14 cellular contexts compared by ENCODE assay signal in the genomic region with DNA sequence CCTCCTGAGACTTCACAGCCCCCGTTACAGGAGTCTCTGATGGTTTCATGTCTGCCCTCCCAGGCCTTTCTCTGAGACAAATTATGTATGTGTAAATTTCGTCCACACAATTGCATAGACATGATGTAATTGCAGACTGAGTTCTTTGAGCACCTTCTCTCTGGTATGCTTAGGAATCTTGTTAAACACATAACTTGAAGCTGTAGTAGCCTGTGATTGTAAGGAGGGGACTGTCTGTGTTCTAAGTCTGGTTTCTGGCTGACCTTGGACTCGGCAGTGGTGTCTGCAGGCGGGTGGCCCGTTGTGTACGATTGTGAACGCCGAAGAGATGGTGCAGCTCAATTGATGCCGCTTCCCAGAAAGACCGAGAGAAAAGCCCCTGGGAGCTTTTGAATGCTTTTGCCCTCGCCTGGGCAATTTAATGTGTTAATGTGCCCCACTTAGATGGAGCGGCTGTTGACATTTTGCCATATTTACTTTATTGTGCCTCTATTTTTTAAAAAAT. TPM values are rescaled to one million over a fixed set of nuclear protein-coding genes. Genes with fewer than 3 reads are reported as not detected.
DNase-seq lines count a peak whose midpoint lies in the region; ATAC-seq, FAIRE-seq and TF ChIP-seq lines count a peak whose summit lies in the region.
"Had no signal": no experiment of that assay in that cellular context is flagged by ENCODE, and none has a peak within 500 bp of the region (broad histone marks: within the 10 kb centered on the region; RNA-seq: fewer than 3 reads in every experiment).

No MANE protein-coding gene starts in this region.

- H3K27ac Mint-ChIP-seq in activated T-helper 1 cell treated with anti-CD3 and anti-CD28 coated beads, Interleukin-12 subunit alpha, Interleukin-12 subunit beta, Interleukin-2, Interleukin-4 antibody, amounts not matched to agents 30 ng/mL and 10 ng/mL and 1 ng/mL, durations not matched to agents 14 hours and 24 hours and 36 hours: peak overlapping the region; percentile 19
- peak overlapping the region; percentile 70 to 99 (median 95) for H3K27ac Mint-ChIP-seq in naive thymus-derived CD4-positive, alpha-beta T cell

- H3K27ac ChIP-seq in A549: no peak overlapping the region
- peak overlapping the region in 9 of 11 experiments; percentile 25 to 92 (median 59); a peak in 16 of 22 replicates for H3K27ac ChIP-seq in BLaER1 treated with 17β-estradiol and CSF1 and Interleukin-3, amounts not matched to agents 10 nM and 100 nM
- H3K27ac ChIP-seq in naive thymus-derived CD4-positive, alpha-beta T cell (ENCODE audit: low read depth, low read length): no peak overlapping the region
- H3K27ac ChIP-seq: WERI-Rb-1 had no signal

- no peak overlapping the region for H3K4me3 ChIP-seq in A549
- peak overlapping the region in 9 of 10 experiments; percentile 9 to 85 (median 59); a peak in 16 of 20 replicates for H3K4me3 ChIP-seq in BLaER1 treated with 17β-estradiol and CSF1 and Interleukin-3, amounts not matched to agents 10 nM and 100 nM
- H3K4me3 ChIP-seq in naive thymus-derived CD4-positive, alpha-beta T cell (ENCODE audit: low read length): no peak overlapping the region
- H3K4me3 ChIP-seq: tibial artery had no signal

- H3K36me3 Mint-ChIP-seq in activated T-helper 1 cell treated with anti-CD3 and anti-CD28 coated beads, Interleukin-12 subunit alpha, Interleukin-12 subunit beta, Interleukin-2, Interleukin-4 antibody, amounts not matched to agents 30 ng/mL and 10 ng/mL and 1 ng/mL, durations not matched to agents 14 hours and 24 hours and 36 hours (ENCODE audit: low read depth): peaks cover 15% of the 10 kb centered on the region
- H3K36me3 Mint-ChIP-seq in naive thymus-derived CD4-positive, alpha-beta T cell: peaks cover 0 to 29% (median 21%) of the 10 kb centered on the region in 5 donors

- TF ChIP-seq EP300 in A549 (IDR thresholded peaks at IDR 0.05): no peak

- 83% methylated on average over 12 of the region's 12 CpGs for WGBS in A549 (ENCODE audit: missing lambda C conversion rate)

- TF ChIP-seq CTCF in A549 (IDR thresholded peaks at IDR 0.05): no peak

- peak overlapping the region; percentile 94 for H3K4me3 Mint-ChIP-seq in activated T-helper 1 cell treated with anti-CD3 and anti-CD28 coated beads, Interleukin-12 subunit alpha, Interleukin-12 subunit beta, Interleukin-2, Interleukin-4 antibody, amounts not matched to agents 30 ng/mL and 10 ng/mL and 1 ng/mL, durations not matched to agents 14 hours and 24 hours and 36 hours
- peak overlapping the region; percentile 53 to 98 (median 96) for H3K4me3 Mint-ChIP-seq in naive thymus-derived CD4-positive, alpha-beta T cell

- H3K27me3 Mint-ChIP-seq in activated T-helper 1 cell treated with anti-CD3 and anti-CD28 coated beads, Interleukin-12 subunit alpha, Interleukin-12 subunit beta, Interleukin-2, Interleukin-4 antibody, amounts not matched to agents 30 ng/mL and 10 ng/mL and 1 ng/mL, durations not matched to agents 14 hours and 24 hours and 36 hours (ENCODE audit: insufficient read depth): no peaks in the 10 kb centered on the region
- H3K27me3 Mint-ChIP-seq in naive thymus-derived CD4-positive, alpha-beta T cell: no peaks in the 10 kb centered on the region

- CTCF ChIA-PET in A549 (lab: Yijun Ruan, JAX): interaction anchor here (0.6 to 3.6 kb wide), 3 partner anchors 11 to 86 kb away, joined by 4 to 20 read pairs (median 5); no protein-coding TSS in a partner anchor
- CTCF ChIA-PET in naive thymus-derived CD4-positive, alpha-beta T cell (lab: Charles Lee): interaction anchor here (0.6 to 1.6 kb wide), 4 partner anchors 10 to 92 kb away, joined by 3 to 5 read pairs (median 3); no protein-coding TSS in a partner anchor

- H3K9me3 Mint-ChIP-seq in activated T-helper 1 cell treated with anti-CD3 and anti-CD28 coated beads, Interleukin-12 subunit alpha, Interleukin-12 subunit beta, Interleukin-2, Interleukin-4 antibody, amounts not matched to agents 30 ng/mL and 10 ng/mL and 1 ng/mL, durations not matched to agents 14 hours and 24 hours and 36 hours: no peaks in the 10 kb centered on the region
- H3K9me3 Mint-ChIP-seq in naive thymus-derived CD4-positive, alpha-beta T cell: peaks cover 0 to 3% (median 0%) of the 10 kb centered on the region in 11 donors

- TF ChIP-seq RAD21 in A549 (conservative IDR thresholded peaks at IDR 0.05 in 1 of 2, IDR thresholded peaks at IDR 0.05 in 1 of 2): no peak

- peaks cover 20 to 64% (median 36%) of the 10 kb centered on the region in 11 experiments; a peak in 21 of 22 replicates for H3K36me3 ChIP-seq in BLaER1 treated with 17β-estradiol and CSF1 and Interleukin-3, amounts not matched to agents 10 nM and 100 nM
- no peaks in the 10 kb centered on the region for H3K36me3 ChIP-seq in naive thymus-derived CD4-positive, alpha-beta T cell (ENCODE audit: control insufficient read depth in 2 of 3, insufficient read depth in 3 of 3, low read length in 3 of 3)
- H3K36me3 ChIP-seq: WERI-Rb-1 had no signal

- no peaks in the 10 kb centered on the region for H3K9me3 ChIP-seq in A549
- no peaks in the 10 kb centered on the region for H3K9me3 ChIP-seq in BLaER1 treated with 17β-estradiol and CSF1 and Interleukin-3, amounts not matched to agents 10 nM and 100 nM (replicated peaks in 1 of 11)
- H3K9me3 ChIP-seq in naive thymus-derived CD4-positive, alpha-beta T cell (ENCODE audit: control insufficient read depth in 2 of 3, low read length in 3 of 3): no peaks in the 10 kb centered on the region
- H3K9me3 ChIP-seq: tibial artery had no signal

- H3K27me3 ChIP-seq in BLaER1 treated with 17β-estradiol and CSF1 and Interleukin-3, amounts not matched to agents 10 nM and 100 nM: no peaks in the 10 kb centered on the region
- no peaks in the 10 kb centered on the region for H3K27me3 ChIP-seq in naive thymus-derived CD4-positive, alpha-beta T cell (ENCODE audit: control insufficient read depth in 2 of 2, insufficient read depth in 2 of 2, low read length in 2 of 2)
- H3K27me3 ChIP-seq: tibial artery had no signal

- ATAC-seq in A549: no peak
- no peak for ATAC-seq in naive thymus-derived CD4-positive, alpha-beta T cell
- no peak for ATAC-seq in HG02973 (IDR thresholded peaks at IDR 0.05; ENCODE audit: unreplicated experiment)

- DNase-seq in A549 (ENCODE audit: low read depth in 1 of 2, low spot score in 1 of 2) (no peak), HPDE6-E6E7 (ENCODE audit: extremely low spot score) (no peak), NCI-H748 treated with DMSO at 0.1 percent for 48 hours (lab: John Stamatoyannopoulos, UW) (no peak), T1000 (lab: John Stamatoyannopoulos, UW) (no peak)
- DNase-seq in activated T-helper 1 cell treated with anti-CD3 and anti-CD28 coated beads, Interleukin-12 subunit alpha, Interleukin-12 subunit beta, Interleukin-2, Interleukin-4 antibody, amounts not matched to agents 30 ng/mL and 10 ng/mL and 1 ng/mL, durations not matched to agents 14 hours and 24 hours and 36 hours (ENCODE audit: low spot score): no peak
- DNase-seq in naive thymus-derived CD4-positive, alpha-beta T cell: no peak
- DNase-seq: activated gamma-delta T cell, MV-4-11, NCI-H524, SHP77, tibial artery, WERI-Rb-1 had no signal

- peaks cover 28% of the 10 kb centered on the region for H3K4me1 ChIP-seq in A549
- peaks cover 62 to 80% (median 74%) of the 10 kb centered on the region in 10 experiments for H3K4me1 ChIP-seq in BLaER1 treated with 17β-estradiol and CSF1 and Interleukin-3, amounts not matched to agents 10 nM and 100 nM
- peaks cover 23 to 29% of the 10 kb centered on the region in 2 donors for H3K4me1 ChIP-seq in naive thymus-derived CD4-positive, alpha-beta T cell (ENCODE audit: control insufficient read depth in 2 of 2, insufficient read depth in 2 of 2, low read length in 2 of 2)

- peaks cover 57 to 99% (median 90%) of the 10 kb centered on the region in 11 experiments for H4K20me1 ChIP-seq in BLaER1 treated with 17β-estradiol and CSF1 and Interleukin-3, amounts not matched to agents 10 nM and 100 nM

- TF ChIP-seq POLR2A in A549 (IDR thresholded peaks at IDR 0.05; ENCODE audit: low read length): no peak

- peak overlapping the region; percentile 62 to 92 (median 86); a peak in 19 of 22 replicates for H3K9ac ChIP-seq in BLaER1 treated with 17β-estradiol and CSF1 and Interleukin-3, amounts not matched to agents 10 nM and 100 nM

- peak overlapping the region; percentile 80 for H3K4me2 ChIP-seq in A549
- peak overlapping the region; percentile 94 to 99 (median 97) for H3K4me2 ChIP-seq in BLaER1 treated with 17β-estradiol and CSF1 and Interleukin-3, amounts not matched to agents 10 nM and 100 nM

- POLR2A ChIA-PET in A549 (lab: Yijun Ruan, JAX): no interaction called here
- POLR2A ChIA-PET in naive thymus-derived CD4-positive, alpha-beta T cell (lab: Charles Lee): interaction anchor here (1.0 to 2.5 kb wide), 4 partner anchors 76 to 101 kb away, joined by 3 to 13 read pairs (median 5); a partner anchor contains a TSS

- intact Hi-C loops in activated T-helper 1 cell treated with anti-CD3 and anti-CD28 coated beads, Interleukin-12 subunit alpha, Interleukin-12 subunit beta, Interleukin-2, Interleukin-4 antibody, amounts not matched to agents 30 ng/mL and 10 ng/mL and 1 ng/mL, durations not matched to agents 14 hours and 24 hours and 36 hours (cut with micrococcal nuclease): no loop called here
- intact Hi-C loops in naive thymus-derived CD4-positive, alpha-beta T cell (cut with micrococcal nuclease): loop anchor here in 1 of 2 donors (5.0 kb wide), 1 partner anchor 57 kb away; no protein-coding TSS in a partner anchor

- no peak for FAIRE-seq in A549 (lab: Jason Lieb, UNC)

- H3K4me1 Mint-ChIP-seq in activated T-helper 1 cell treated with anti-CD3 and anti-CD28 coated beads, Interleukin-12 subunit alpha, Interleukin-12 subunit beta, Interleukin-2, Interleukin-4 antibody, amounts not matched to agents 30 ng/mL and 10 ng/mL and 1 ng/mL, durations not matched to agents 14 hours and 24 hours and 36 hours (ENCODE audit: low read depth): peaks cover 68% of the 10 kb centered on the region
- H3K4me1 Mint-ChIP-seq in naive thymus-derived CD4-positive, alpha-beta T cell: peaks cover 50 to 86% (median 72%) of the 10 kb centered on the region in 7 donors

TF ChIP-seq in A549, 52 proteins besides CTCF, POLR2A, EP300 and RAD21 (continues in another document):
- TF ChIP-seq POLR2AphosphoS2 (conservative IDR thresholded peaks at IDR 0.05; ENCODE audit: low read length) (no peak), ZNF302 (CRISPR knock-in tag; IDR thresholded peaks at IDR 0.05) (no peak), EHMT2 (IDR thresholded peaks at IDR 0.05; ENCODE audit: low read depth) (no peak), JUNB (IDR thresholded peaks at IDR 0.05) (no peak)

RNA-seq across cellular contexts. Expression of a gene that starts 58.5 kb away (rescaled TPM):
- polyA plus RNA-seq in A549 (2011; rRNA removed): 6.0 and 6.7 TPM in 2 replicates
- 6.1 and 7.6 TPM in 2 replicates for polyA plus RNA-seq in A549 (2012; cell fraction: cytosol; rRNA removed)
- 8.1 and 10.8 TPM in 2 replicates for polyA plus RNA-seq in A549 (2012; cell fraction: nucleus; rRNA removed)
- 10.1 to 11.3 TPM (median 10.8 TPM) in 3 replicates for polyA plus RNA-seq in A549 (2017; fragmentation: RNase III; extraction: RNeasy Plus Mini Kit Qiagen cat#74134 plus additional on column Dnase treatment)
- polyA minus RNA-seq in A549 (2011; rRNA and poly(A)+ RNA removed): 5.1 and 6.1 TPM in 2 replicates
- 15.2 and 16.8 TPM in 2 replicates for total RNA-seq in activated T-helper 1 cell treated with anti-CD3 and anti-CD28 coated beads, Interleukin-12 subunit alpha, Interleukin-12 subunit beta, Interleukin-2, Interleukin-4 antibody, amounts not matched to agents 30 ng/mL and 10 ng/mL and 1 ng/mL, durations not matched to agents 14 hours and 24 hours and 36 hours
- 10 to 100 TPM; 26.8 to 49.0 (median 41.5) TPM for total RNA-seq in naive thymus-derived CD4-positive, alpha-beta T cell
- 1 to 10 TPM; 4.0 to 5.3 TPM for polyA plus RNA-seq in naive thymus-derived CD4-positive, alpha-beta T cell

Comparison
In these comparisons a context has a peak if more than half of its experiments do, and no peak if none do; other contexts are left out.
1. H3K27ac ChIP-seq: peak in BLaER1 treated with 17β-estradiol and CSF1 and Interleukin-3, amounts not matched to agents 10 nM and 100 nM (9 of 11); none in A549 (0 of 2) and naive thymus-derived CD4-positive, alpha-beta T cell (single experiment).
2. H3K4me3 ChIP-seq: peak in BLaER1 treated with 17β-estradiol and CSF1 and Interleukin-3, amounts not matched to agents 10 nM and 100 nM (9 of 10); none in A549 (single experiment) and naive thymus-derived CD4-positive, alpha-beta T cell (single experiment).